17 cellular contexts compared by ENCODE assay signal in the genomic region with DNA sequence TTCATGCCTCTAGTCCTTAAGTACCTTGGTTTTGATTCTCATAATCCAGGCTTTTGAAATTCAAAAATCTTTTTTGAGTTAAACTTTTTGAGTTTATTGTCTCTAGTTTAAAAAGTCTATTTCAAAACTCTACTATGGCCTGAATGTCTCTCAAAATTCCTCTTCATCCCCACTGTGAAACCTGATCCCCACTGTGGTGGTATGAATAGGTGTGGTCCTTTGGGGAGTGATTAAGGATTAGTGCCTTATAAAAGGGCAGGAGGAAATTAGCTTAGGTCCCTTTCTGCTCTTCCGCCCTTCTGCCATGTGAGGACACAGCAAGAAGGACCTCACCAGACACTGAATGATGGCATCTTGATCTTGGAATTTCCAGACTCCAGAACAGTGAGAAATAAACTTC. TPM values are rescaled to one million over a fixed set of nuclear protein-coding genes. Genes with fewer than 3 reads are reported as not detected.
DNase-seq lines count a peak whose midpoint lies in the region; ATAC-seq and TF ChIP-seq lines count a peak whose summit lies in the region.
"Had no signal": no experiment of that assay in that cellular context is flagged by ENCODE, and none has a peak within 500 bp of the region (broad histone marks: within the 10 kb centered on the region; RNA-seq: fewer than 3 reads in every experiment).

No MANE protein-coding gene starts in this region.

- peaks cover 29% of the 10 kb centered on the region for H3K4me1 ChIP-seq in GM23338 (ENCODE audit: insufficient read depth)
- H3K4me1 ChIP-seq: BLaER1 treated with 17β-estradiol and CSF1 and Interleukin-3, amounts not matched to agents 10 nM and 100 nM had no signal

- no peak overlapping the region for H3K4me3 ChIP-seq in GM23338
- H3K4me3 ChIP-seq: BLaER1 treated with 17β-estradiol and CSF1 and Interleukin-3, amounts not matched to agents 10 nM and 100 nM had no signal

- H2AFZ ChIP-seq in GM23338: 0 out of 2 replicates have a peak overlapping the region, but pooled peaks have one; percentile 54

- CTCF ChIA-PET in WTC11 (lab: Charles Lee): interaction anchor here (1.0 kb wide), 1 partner anchor 19 kb away, joined by 3 read pairs; no protein-coding TSS in a partner anchor
- CTCF ChIA-PET in activated CD8-positive, alpha-beta T cell treated with anti-CD3 and anti-CD28 coated beads for 36 hours (lab: Charles Lee): no interaction called here

- H3K4me2 ChIP-seq in GM23338: peak overlapping the region; percentile 31
- H3K4me2 ChIP-seq: BLaER1 treated with 17β-estradiol and CSF1 and Interleukin-3, amounts not matched to agents 10 nM and 100 nM had no signal

- H3K27me3 ChIP-seq in GM23338 (ENCODE audit: insufficient read depth): no peaks in the 10 kb centered on the region
- H3K27me3 ChIP-seq: BLaER1 treated with 17β-estradiol and CSF1 and Interleukin-3, amounts not matched to agents 10 nM and 100 nM had no signal

- H3K4me1 Mint-ChIP-seq in GM23338 (peaks cover 19% of the 10 kb centered on the region), WTC11 (peaks cover 30% of the 10 kb centered on the region)
- no peaks in the 10 kb centered on the region for H3K4me1 Mint-ChIP-seq in activated CD8-positive, alpha-beta T cell treated with anti-CD3 and anti-CD28 coated beads for 36 hours (ENCODE audit: low read depth)
- H3K4me1 Mint-ChIP-seq: CD4-positive, CD25-positive, alpha-beta regulatory T cell; IgD-negative memory B cell had no signal

- H3K27me3 Mint-ChIP-seq in GM23338 (ENCODE audit: insufficient read depth, low read depth, poor library complexity) (peaks cover 12% of the 10 kb centered on the region), WTC11 (ENCODE audit: low read depth) (no peaks in the 10 kb centered on the region)
- H3K27me3 Mint-ChIP-seq in activated CD8-positive, alpha-beta T cell treated with anti-CD3 and anti-CD28 coated beads for 36 hours: peaks cover 11% of the 10 kb centered on the region
- H3K27me3 Mint-ChIP-seq: IgD-negative memory B cell had no signal

- no peaks in the 10 kb centered on the region for H4K20me1 ChIP-seq in GM23338 (replicated peaks; ENCODE audit: insufficient read depth)
- H4K20me1 ChIP-seq: BLaER1 treated with 17β-estradiol and CSF1 and Interleukin-3, amounts not matched to agents 10 nM and 100 nM had no signal

- H3K79me2 ChIP-seq in GM23338 (replicated peaks; ENCODE audit: insufficient read depth): no peaks in the 10 kb centered on the region

- H3K27ac Mint-ChIP-seq in GM23338 (no peak overlapping the region), WTC11 (no peak overlapping the region)
- H3K27ac Mint-ChIP-seq in activated CD8-positive, alpha-beta T cell treated with anti-CD3 and anti-CD28 coated beads for 36 hours: no peak overlapping the region
- H3K27ac Mint-ChIP-seq: CD4-positive, CD25-positive, alpha-beta regulatory T cell; IgD-negative memory B cell had no signal

- H3K9me2 ChIP-seq in GM23338 (ENCODE audit: insufficient read depth): peaks cover 6% of the 10 kb centered on the region

- intact Hi-C loops in activated CD8-positive, alpha-beta T cell treated with anti-CD3 and anti-CD28 coated beads for 36 hours (cut with micrococcal nuclease): no loop called here

- H3K36me3 ChIP-seq in GM23338 (ENCODE audit: insufficient read depth): no peaks in the 10 kb centered on the region
- H3K36me3 ChIP-seq: BLaER1 treated with 17β-estradiol and CSF1 and Interleukin-3, amounts not matched to agents 10 nM and 100 nM had no signal

- no peak for DNase-seq in GM23338 (ENCODE audit: low spot score)
- peak; percentile 60 for DNase-seq in NCI-H524 treated with DMSO at 0.1 percent for 48 hours (lab: John Stamatoyannopoulos, UW)
- DNase-seq in WTC11 (ENCODE audit: low spot score): no peak
- DNase-seq in myocyte (ENCODE audit: low read depth): peak; percentile 19
- DNase-seq in GM19238 (ENCODE audit: insufficient read length, low spot score): no peak
- DNase-seq in GDM1 (lab: John Stamatoyannopoulos, UW): no peak
- no peak for DNase-seq in activated CD8-positive, alpha-beta T cell treated with anti-CD3 and anti-CD28 coated beads for 36 hours
- no peak for DNase-seq in NOMO-1 treated with DMSO at 0.1 percent for 48 hours (lab: John Stamatoyannopoulos, UW; ENCODE audit: unreplicated experiment)
- DNase-seq: ACHN; Calu3; CD4-positive, CD25-positive, alpha-beta regulatory T cell; DMS79 had no signal

- H3K9me3 Mint-ChIP-seq in GM23338: peaks cover 3% of the 10 kb centered on the region; the same call in 1 of the 3 replicates
- H3K9me3 Mint-ChIP-seq in WTC11: peaks cover 10% of the 10 kb centered on the region
- no peaks in the 10 kb centered on the region for H3K9me3 Mint-ChIP-seq in activated CD8-positive, alpha-beta T cell treated with anti-CD3 and anti-CD28 coated beads for 36 hours
- H3K9me3 Mint-ChIP-seq: CD4-positive, CD25-positive, alpha-beta regulatory T cell had no signal

- H3K36me3 Mint-ChIP-seq in GM23338 (ENCODE audit: low read depth): no peaks in the 10 kb centered on the region
- H3K36me3 Mint-ChIP-seq in WTC11: peaks cover 3% of the 10 kb centered on the region
- H3K36me3 Mint-ChIP-seq in activated CD8-positive, alpha-beta T cell treated with anti-CD3 and anti-CD28 coated beads for 36 hours (ENCODE audit: low read depth): no peaks in the 10 kb centered on the region
- H3K36me3 Mint-ChIP-seq: CD4-positive, CD25-positive, alpha-beta regulatory T cell; IgD-negative memory B cell had no signal

- H3K27ac ChIP-seq in GM23338 (ENCODE audit: low read depth): no peak overlapping the region
- H3K27ac ChIP-seq: BLaER1 treated with 17β-estradiol and CSF1 and Interleukin-3, amounts not matched to agents 10 nM and 100 nM had no signal

- TF ChIP-seq CTCF in GM23338 (conservative IDR thresholded peaks at IDR 0.05; ENCODE audit: low read depth in 2 of 2): no peak
- TF ChIP-seq CTCF in WTC11 (IDR thresholded peaks at IDR 0.05): no peak
- no peak for TF ChIP-seq CTCF in activated CD8-positive, alpha-beta T cell treated with anti-CD3 and anti-CD28 coated beads for 36 hours (IDR thresholded peaks at IDR 0.05)

- POLR2A ChIA-PET in WTC11 (lab: Charles Lee): no interaction called here
- POLR2A ChIA-PET in activated CD8-positive, alpha-beta T cell treated with anti-CD3 and anti-CD28 coated beads for 36 hours (lab: Charles Lee): no interaction called here

- peak; percentile 50 for ATAC-seq in GM23338
- peak; percentile 48; the same call in 1 of the 2 replicates for ATAC-seq in WTC11
- no peak for ATAC-seq in activated CD8-positive, alpha-beta T cell treated with anti-CD3 and anti-CD28 coated beads for 36 hours
- ATAC-seq: HCT116 had no signal

- H3K4me3 Mint-ChIP-seq in GM23338 (no peak overlapping the region), WTC11 (no peak overlapping the region)
- H3K4me3 Mint-ChIP-seq in activated CD8-positive, alpha-beta T cell treated with anti-CD3 and anti-CD28 coated beads for 36 hours: no peak overlapping the region
- H3K4me3 Mint-ChIP-seq: CD4-positive, CD25-positive, alpha-beta regulatory T cell; IgD-negative memory B cell had no signal

- no peaks in the 10 kb centered on the region for H3F3A ChIP-seq in GM23338 (replicated peaks; ENCODE audit: low read depth)

TF ChIP-seq in GM23338, 12 proteins besides CTCF, POLR2A, EP300 and RAD21 (continues in another document):
- TF ChIP-seq ZNF114 (CRISPR knock-in tag; IDR thresholded peaks at IDR 0.05): no peak

TF ChIP-seq in WTC11, 78 proteins besides CTCF, POLR2A, EP300 and RAD21 (continues in another document):
- no peak for TF ChIP-seq FOXJ3 (CRISPR knock-in tag; IDR thresholded peaks at IDR 0.05; ENCODE audit: borderline replicate concordance)
- TF ChIP-seq, protein P1, sequence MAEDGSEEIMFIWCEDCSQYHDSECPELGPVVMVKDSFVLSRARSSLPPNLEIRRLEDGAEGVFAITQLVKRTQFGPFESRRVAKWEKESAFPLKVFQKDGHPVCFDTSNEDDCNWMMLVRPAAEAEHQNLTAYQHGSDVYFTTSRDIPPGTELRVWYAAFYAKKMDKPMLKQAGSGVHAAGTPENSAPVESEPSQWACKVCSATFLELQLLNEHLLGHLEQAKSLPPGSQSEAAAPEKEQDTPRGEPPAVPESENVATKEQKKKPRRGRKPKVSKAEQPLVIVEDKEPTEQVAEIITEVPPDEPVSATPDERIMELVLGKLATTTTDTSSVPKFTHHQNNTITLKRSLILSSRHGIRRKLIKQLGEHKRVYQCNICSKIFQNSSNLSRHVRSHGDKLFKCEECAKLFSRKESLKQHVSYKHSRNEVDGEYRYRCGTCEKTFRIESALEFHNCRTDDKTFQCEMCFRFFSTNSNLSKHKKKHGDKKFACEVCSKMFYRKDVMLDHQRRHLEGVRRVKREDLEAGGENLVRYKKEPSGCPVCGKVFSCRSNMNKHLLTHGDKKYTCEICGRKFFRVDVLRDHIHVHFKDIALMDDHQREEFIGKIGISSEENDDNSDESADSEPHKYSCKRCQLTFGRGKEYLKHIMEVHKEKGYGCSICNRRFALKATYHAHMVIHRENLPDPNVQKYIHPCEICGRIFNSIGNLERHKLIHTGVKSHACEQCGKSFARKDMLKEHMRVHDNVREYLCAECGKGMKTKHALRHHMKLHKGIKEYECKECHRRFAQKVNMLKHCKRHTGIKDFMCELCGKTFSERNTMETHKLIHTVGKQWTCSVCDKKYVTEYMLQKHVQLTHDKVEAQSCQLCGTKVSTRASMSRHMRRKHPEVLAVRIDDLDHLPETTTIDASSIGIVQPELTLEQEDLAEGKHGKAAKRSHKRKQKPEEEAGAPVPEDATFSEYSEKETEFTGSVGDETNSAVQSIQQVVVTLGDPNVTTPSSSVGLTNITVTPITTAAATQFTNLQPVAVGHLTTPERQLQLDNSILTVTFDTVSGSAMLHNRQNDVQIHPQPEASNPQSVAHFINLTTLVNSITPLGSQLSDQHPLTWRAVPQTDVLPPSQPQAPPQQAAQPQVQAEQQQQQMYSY (CRISPR knock-in tag; IDR thresholded peaks at IDR 0.05): no peak
- TF ChIP-seq TEAD4 (CRISPR knock-in tag; IDR thresholded peaks at IDR 0.05): no peak
- TF ChIP-seq FOXK1 (CRISPR knock-in tag; IDR thresholded peaks at IDR 0.05): no peak
- TF ChIP-seq ZNF317 (CRISPR knock-in tag; IDR thresholded peaks at IDR 0.05; ENCODE audit: borderline replicate concordance, low read depth): no peak
- TF ChIP-seq, protein P2, sequence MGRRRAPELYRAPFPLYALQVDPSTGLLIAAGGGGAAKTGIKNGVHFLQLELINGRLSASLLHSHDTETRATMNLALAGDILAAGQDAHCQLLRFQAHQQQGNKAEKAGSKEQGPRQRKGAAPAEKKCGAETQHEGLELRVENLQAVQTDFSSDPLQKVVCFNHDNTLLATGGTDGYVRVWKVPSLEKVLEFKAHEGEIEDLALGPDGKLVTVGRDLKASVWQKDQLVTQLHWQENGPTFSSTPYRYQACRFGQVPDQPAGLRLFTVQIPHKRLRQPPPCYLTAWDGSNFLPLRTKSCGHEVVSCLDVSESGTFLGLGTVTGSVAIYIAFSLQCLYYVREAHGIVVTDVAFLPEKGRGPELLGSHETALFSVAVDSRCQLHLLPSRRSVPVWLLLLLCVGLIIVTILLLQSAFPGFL (CRISPR knock-in tag; IDR thresholded peaks at IDR 0.05; ENCODE audit: borderline replicate concordance): no peak

RNA-seq across cellular contexts. Expression of a gene that starts 44.1 kb away (rescaled TPM):
- total RNA-seq in GM23338 (2014; rRNA removed; shearing (Covaris generic)): 21.4 and 22.2 TPM in 2 replicates
- 10.8 and 12.2 TPM in 2 replicates for polyA plus RNA-seq in GM23338 (2016; fragmentation: Nextera tagmentation; extraction: Ambion mirVana)
- 11.9 to 19.0 TPM (median 17.0 TPM) in 3 replicates for total RNA-seq in WTC11 (2021)
- 5.2 and 9.3 TPM in 2 replicates for total RNA-seq in myocyte
- 18.9 TPM for polyA plus RNA-seq in myocyte (2012)
- 1 to 10 TPM; 3.3 to 4.0 TPM for total RNA-seq in activated CD8-positive, alpha-beta T cell treated with anti-CD3 and anti-CD28 coated beads for 36 hours
- total RNA-seq: G401, HT-29 had no signal

Comparison
In these comparisons a context has a peak if more than half of its experiments do, and no peak if none do; other contexts are left out.
1. DNase-seq: peak in NCI-H524 treated with DMSO at 0.1 percent for 48 hours (single experiment) and myocyte (single experiment); none in GM23338 (single experiment), WTC11 (single experiment), GM19238 (single experiment), GDM1 (single experiment), activated CD8-positive, alpha-beta T cell treated with anti-CD3 and anti-CD28 coated beads for 36 hours (single experiment) and NOMO-1 treated with DMSO at 0.1 percent for 48 hours (single experiment).